Comparison of ENCODE assay signal across 15 cellular contexts in the genomic region with DNA sequence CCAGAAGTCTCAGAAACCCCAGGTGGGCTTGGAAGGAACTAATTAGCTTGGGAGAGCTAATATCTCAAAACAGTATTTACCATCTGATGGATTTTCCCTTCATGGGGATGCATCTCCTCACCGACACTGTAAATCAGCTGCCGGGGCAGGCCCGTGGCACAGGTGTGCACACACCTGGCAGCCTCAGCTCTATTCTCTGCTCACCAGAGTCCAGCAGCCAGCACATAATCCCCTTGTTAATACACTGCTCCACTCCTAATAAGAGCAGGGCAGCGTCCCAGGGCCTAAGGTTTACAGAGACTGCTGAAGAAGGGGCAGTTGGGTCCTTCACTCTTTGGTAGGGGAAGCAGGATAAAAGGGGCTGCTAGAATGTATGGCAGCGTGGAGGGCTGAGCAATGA.
A peak's percentile ranks its signal among the peaks of the same experiment; 100 is the strongest.
DNase-seq lines count a peak whose midpoint lies in the region; ATAC-seq lines count a peak whose summit lies in the region.
"Had no signal": no experiment of that assay in that cellular context is flagged by ENCODE, and none has a peak within 500 bp of the region (broad histone marks: within the 10 kb centered on the region; RNA-seq: fewer than 3 reads in every experiment).

No MANE protein-coding gene starts in this region.

- H3K4me3 Mint-ChIP-seq in activated naive CD4-positive, alpha-beta T cell treated with anti-CD3 and anti-CD28 coated beads, Interleukin-2, amount 10 ng/mL, durations not matched to agents 7 days and 5 days = no peak overlapping the region
- peak overlapping the region; percentile 28 for H3K4me3 Mint-ChIP-seq in activated naive CD8-positive, alpha-beta T cell treated with anti-CD3 and anti-CD28 coated beads, Interleukin-2, amount 10 ng/mL, durations not matched to agents 7 days and 5 days

- POLR2A ChIA-PET in activated naive CD8-positive, alpha-beta T cell treated with anti-CD3 and anti-CD28 coated beads, Interleukin-2, amount 10 ng/mL, durations not matched to agents 7 days and 5 days (lab: Charles Lee) = interaction anchor here (0.9 to 7.1 kb wide), 4 partner anchors 20 to 318 kb away, joined by 3 to 39 read pairs (median 16); a partner anchor contains a TSS

- DNase-seq in activated naive CD4-positive, alpha-beta T cell treated with anti-CD3 and anti-CD28 coated beads, Interleukin-2, amount 10 ng/mL, durations not matched to agents 7 days and 5 days = no peak
- no peak for DNase-seq in activated naive CD4-positive, alpha-beta T cell treated with anti-CD3 and anti-CD28 coated beads, Interleukin-2, amount 50 U/mL, for 16 hours
- DNase-seq in NCI-H2171 (lab: John Stamatoyannopoulos, UW) (peak; percentile 47), NCI-H446 (lab: John Stamatoyannopoulos, UW) (no peak), HCEC 1CT (no peak)
- no peak for DNase-seq in activated naive CD8-positive, alpha-beta T cell treated with anti-CD3 and anti-CD28 coated beads, Interleukin-2, amount 10 ng/mL, durations not matched to agents 7 days and 5 days
- peak; percentile 22 for DNase-seq in stimulated activated CD8-positive, alpha-beta memory T cell treated with anti-CD3 and anti-CD28 coated beads, Interleukin-4, amount 100 ng/mL, for 48 hours
- DNase-seq: activated CD4-positive, alpha-beta T cell treated with anti-CD3 and anti-CD28 coated beads, Interleukin-2, amount 50 U/mL, for 4 hours; activated gamma-delta T cell treated with Interleukin-2 at 50 U/mL for 16 hours; brain microvascular endothelial cell; kidney glomerular epithelial cell; NCI-H1436 treated with DMSO at 0.1 percent for 48 hours; NCI-H524 treated with DMSO at 0.1 percent for 48 hours; stimulated activated naive CD4-positive, alpha-beta T cell treated with Interleukin-2 at 50 U/mL for 16 hours had no signal

- peaks cover 60% of the 10 kb centered on the region for H3K4me1 Mint-ChIP-seq in activated naive CD4-positive, alpha-beta T cell treated with anti-CD3 and anti-CD28 coated beads, Interleukin-2, amount 10 ng/mL, durations not matched to agents 7 days and 5 days
- peaks cover 59% of the 10 kb centered on the region for H3K4me1 Mint-ChIP-seq in activated naive CD8-positive, alpha-beta T cell treated with anti-CD3 and anti-CD28 coated beads, Interleukin-2, amount 10 ng/mL, durations not matched to agents 7 days and 5 days

- H3K36me3 Mint-ChIP-seq in activated naive CD4-positive, alpha-beta T cell treated with anti-CD3 and anti-CD28 coated beads, Interleukin-2, amount 10 ng/mL, durations not matched to agents 7 days and 5 days = no peaks in the 10 kb centered on the region
- H3K36me3 Mint-ChIP-seq in activated naive CD8-positive, alpha-beta T cell treated with anti-CD3 and anti-CD28 coated beads, Interleukin-2, amount 10 ng/mL, durations not matched to agents 7 days and 5 days = peaks cover 3% of the 10 kb centered on the region

- peaks cover 2% of the 10 kb centered on the region for H3K9me3 Mint-ChIP-seq in activated naive CD4-positive, alpha-beta T cell treated with anti-CD3 and anti-CD28 coated beads, Interleukin-2, amount 10 ng/mL, durations not matched to agents 7 days and 5 days
- H3K9me3 Mint-ChIP-seq in activated naive CD8-positive, alpha-beta T cell treated with anti-CD3 and anti-CD28 coated beads, Interleukin-2, amount 10 ng/mL, durations not matched to agents 7 days and 5 days = no peaks in the 10 kb centered on the region

- peaks cover 4% of the 10 kb centered on the region for H3K27me3 Mint-ChIP-seq in activated naive CD4-positive, alpha-beta T cell treated with anti-CD3 and anti-CD28 coated beads, Interleukin-2, amount 10 ng/mL, durations not matched to agents 7 days and 5 days
- H3K27me3 Mint-ChIP-seq in activated naive CD8-positive, alpha-beta T cell treated with anti-CD3 and anti-CD28 coated beads, Interleukin-2, amount 10 ng/mL, durations not matched to agents 7 days and 5 days = no peaks in the 10 kb centered on the region

- no peak for ATAC-seq in activated naive CD8-positive, alpha-beta T cell treated with anti-CD3 and anti-CD28 coated beads, Interleukin-2, amount 10 ng/mL, durations not matched to agents 7 days and 5 days (ENCODE audit: low read depth)
- no peak for ATAC-seq in GM18867 (IDR thresholded peaks at IDR 0.05; ENCODE audit: unreplicated experiment)

- peak overlapping the region; percentile 35 for H3K27ac Mint-ChIP-seq in activated naive CD4-positive, alpha-beta T cell treated with anti-CD3 and anti-CD28 coated beads, Interleukin-2, amount 10 ng/mL, durations not matched to agents 7 days and 5 days
- peak overlapping the region; percentile 95 for H3K27ac Mint-ChIP-seq in activated naive CD8-positive, alpha-beta T cell treated with anti-CD3 and anti-CD28 coated beads, Interleukin-2, amount 10 ng/mL, durations not matched to agents 7 days and 5 days

- CTCF ChIA-PET in activated naive CD4-positive, alpha-beta T cell treated with anti-CD3 and anti-CD28 coated beads, Interleukin-2, amount 10 ng/mL, durations not matched to agents 7 days and 5 days (lab: Charles Lee) = interaction anchor here (0.7 to 1.9 kb wide), 6 partner anchors 11 to 155 kb away, joined by 3 to 6 read pairs (median 4); no protein-coding TSS in a partner anchor

Comparison
In these comparisons a context has a peak if more than half of its experiments do, and no peak if none do; other contexts are left out.
1. DNase-seq: peak in NCI-H2171 (single experiment) and stimulated activated CD8-positive, alpha-beta memory T cell treated with anti-CD3 and anti-CD28 coated beads, Interleukin-4, amount 100 ng/mL, for 48 hours (single experiment); none in activated naive CD4-positive, alpha-beta T cell treated with anti-CD3 and anti-CD28 coated beads, Interleukin-2, amount 10 ng/mL, durations not matched to agents 7 days and 5 days (single experiment), activated naive CD4-positive, alpha-beta T cell treated with anti-CD3 and anti-CD28 coated beads, Interleukin-2, amount 50 U/mL, for 16 hours (single experiment), activated naive CD8-positive, alpha-beta T cell treated with anti-CD3 and anti-CD28 coated beads, Interleukin-2, amount 10 ng/mL, durations not matched to agents 7 days and 5 days (single experiment), NCI-H446 (0 of 2) and HCEC 1CT (single experiment).